In the genomic region with DNA sequence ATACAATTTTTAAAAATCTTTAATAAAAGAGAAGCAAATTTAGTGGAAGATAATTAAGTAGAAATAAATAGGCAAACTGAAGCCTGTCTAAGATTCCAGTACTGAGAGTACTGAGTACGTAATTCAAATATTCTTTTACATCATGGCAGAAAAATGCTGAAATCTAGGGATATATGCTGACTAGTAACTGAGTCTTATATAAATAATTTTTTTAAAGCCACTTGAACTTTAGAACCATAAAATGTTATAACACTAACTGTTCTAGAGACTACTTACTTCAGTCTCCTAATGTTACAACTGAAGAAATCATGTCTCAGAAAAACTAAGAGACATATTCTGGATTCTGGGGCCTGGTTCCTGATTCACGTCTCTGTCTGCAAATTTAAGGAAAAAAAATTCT, we compare ENCODE assay signal across 23 cellular contexts.
DNase-seq lines count a peak whose midpoint lies in the region; ATAC-seq, FAIRE-seq and TF ChIP-seq lines count a peak whose summit lies in the region.
"Had no signal": no experiment of that assay in that cellular context is flagged by ENCODE, and none has a peak within 500 bp of the region (broad histone marks: within the 10 kb centered on the region; RNA-seq: fewer than 3 reads in every experiment).

No MANE protein-coding gene starts in this region.

- ATAC-seq in pancreas = no peak
- ATAC-seq: activated CD8-positive, alpha-beta memory T cell treated with anti-CD3 and anti-CD28 coated beads, Interleukin-2, amount 10 ng/mL, durations not matched to agents 7 days and 5 days; activated T-helper 17 cell treated with anti-CD3 and anti-CD28 coated beads, Interleukin-2, amount 50 U/mL, for 72 hours; foreskin keratinocyte; heart right ventricle; naive thymus-derived CD4-positive, alpha-beta T cell; upper lobe of right lung had no signal

- no peak overlapping the region for H3K4ac ChIP-seq in mesendoderm (ENCODE audit: low read depth, low read length)

- H3K9me3 ChIP-seq in MM.1S (replicated peaks; ENCODE audit: insufficient read depth, low read length) (no peaks in the 10 kb centered on the region), pancreas (no peaks in the 10 kb centered on the region)
- H3K9me3 ChIP-seq: heart right ventricle, upper lobe of right lung had no signal

- no peak overlapping the region for H3K9ac ChIP-seq in MM.1S (ENCODE audit: low read length)
- no peak overlapping the region for H3K9ac ChIP-seq in mesendoderm (ENCODE audit: low read length)

- H2AK5ac ChIP-seq in mesendoderm (ENCODE audit: low read length) = no peak overlapping the region

- H3F3A ChIP-seq in MM.1S (ENCODE audit: insufficient read depth, low read length) = peaks cover 22% of the 10 kb centered on the region

- no peak overlapping the region for H3K56ac ChIP-seq in mesendoderm (ENCODE audit: low read length)

- TF ChIP-seq CTCF in MM.1S (IDR thresholded peaks at IDR 0.05; ENCODE audit: low read length) = no peak
- no peak for TF ChIP-seq CTCF in pancreas (IDR thresholded peaks at IDR 0.05)

- FAIRE-seq in colon (lab: Jason Lieb, UNC) = peak; percentile 83
- FAIRE-seq in pancreas (lab: Jason Lieb, UNC) = peak; percentile 66

- H3K4me2 ChIP-seq in MM.1S (ENCODE audit: low read depth, low read length) (peak overlapping the region; percentile 49; the same call in 1 of the 2 replicates), mesendoderm (ENCODE audit: low read length) (no peak overlapping the region)

- no peak overlapping the region for H3K18ac ChIP-seq in mesendoderm (ENCODE audit: low read length)

- H3K27me3 ChIP-seq in MM.1S (replicated peaks; ENCODE audit: insufficient read depth, low read length) (no peaks in the 10 kb centered on the region), pancreas (no peaks in the 10 kb centered on the region), mesendoderm (ENCODE audit: insufficient read depth, low read length, poor library complexity) (no peaks in the 10 kb centered on the region)
- H3K27me3 ChIP-seq: foreskin keratinocyte, heart right ventricle, upper lobe of right lung had no signal

- WGBS in pancreas, 2 donors = 90 to 95% methylated on average over 2 of the region's 2 CpGs
- no CpG with 5 or more reads among the region's 2 CpGs for WGBS in mesendoderm (ENCODE audit: extremely low coverage, insufficient coverage, low lambda C conversion rate)

- H2AFZ ChIP-seq in MM.1S (ENCODE audit: low read length) = no peak overlapping the region

- no peak overlapping the region for H3K4me3 ChIP-seq in MM.1S (ENCODE audit: low read length)
- no peak overlapping the region for H3K4me3 ChIP-seq in pancreas
- no peak overlapping the region for H3K4me3 ChIP-seq in mesendoderm (ENCODE audit: low read length)
- H3K4me3 ChIP-seq: heart right ventricle, upper lobe of right lung had no signal

- no peaks in the 10 kb centered on the region for H3K79me1 ChIP-seq in mesendoderm (ENCODE audit: low read length)

- H4K8ac ChIP-seq in mesendoderm (ENCODE audit: low read depth, low read length) = no peak overlapping the region

- H3K79me2 ChIP-seq in MM.1S (ENCODE audit: low read length) (no peaks in the 10 kb centered on the region), mesendoderm (ENCODE audit: control insufficient read depth, insufficient read depth, low read length) (no peaks in the 10 kb centered on the region)

- no peak overlapping the region for H2BK5ac ChIP-seq in mesendoderm (ENCODE audit: low read length)

- no peak overlapping the region for H2BK120ac ChIP-seq in mesendoderm (ENCODE audit: low read depth, low read length)

- no peaks in the 10 kb centered on the region for H3K36me3 ChIP-seq in MM.1S (replicated peaks; ENCODE audit: insufficient read depth, low read length)
- H3K36me3 ChIP-seq in pancreas = no peaks in the 10 kb centered on the region
- no peaks in the 10 kb centered on the region for H3K36me3 ChIP-seq in mesendoderm (ENCODE audit: control insufficient read depth, insufficient read depth, low read length)
- H3K36me3 ChIP-seq: heart right ventricle, upper lobe of right lung had no signal

- H4K5ac ChIP-seq in mesendoderm (ENCODE audit: low read length) = no peak overlapping the region

- intact Hi-C loops in pancreas (cut with DNase I) = no loop called here

- no peak overlapping the region for H2BK15ac ChIP-seq in mesendoderm (replicated peaks; ENCODE audit: low read depth)

- peaks cover 48% of the 10 kb centered on the region for H3K4me1 ChIP-seq in MM.1S (ENCODE audit: low read length)
- H3K4me1 ChIP-seq in pancreas = peaks cover 0 to 4% (median 4%) of the 10 kb centered on the region in 3 donors
- H3K4me1 ChIP-seq in mesendoderm (ENCODE audit: control insufficient read depth, low read depth, low read length) = no peaks in the 10 kb centered on the region
- H3K4me1 ChIP-seq: foreskin keratinocyte, upper lobe of right lung had no signal

- H3K9me2 ChIP-seq in MM.1S (replicated peaks; ENCODE audit: insufficient read depth, low read length) = no peaks in the 10 kb centered on the region

- no peaks in the 10 kb centered on the region for H4K20me1 ChIP-seq in MM.1S (ENCODE audit: insufficient read depth, low read length)

- H3K23ac ChIP-seq in mesendoderm (ENCODE audit: low read length) = no peak overlapping the region

- DNase-seq in EH (ENCODE audit: low read depth) (peak; percentile 24), MM.1S (no peak), pancreas (no peak), mesendoderm (no peak), NCI-H774 (lab: John Stamatoyannopoulos, UW) (no peak)
- DNase-seq in NK-92 treated with Interleukin-12 subunit alpha and Interleukin-12 subunit beta, amount 100 ng/mL, for 24 hours (lab: John Stamatoyannopoulos, UW) = no peak
- DNase-seq in activated CD8-positive, alpha-beta memory T cell treated with anti-CD3 and anti-CD28 coated beads, Interleukin-2, amount 50 U/mL, for 48 hours = no peak
- DNase-seq: activated CD4-positive, alpha-beta T cell treated with anti-CD3 and anti-CD28 coated beads, Interleukin-2, amount 10 ng/mL, durations not matched to agents 7 days and 5 days; activated CD8-positive, alpha-beta memory T cell treated with anti-CD3 and anti-CD28 coated beads, Interleukin-2, amount 10 ng/mL, durations not matched to agents 7 days and 5 days; DMS79; foreskin keratinocyte; H9; heart right ventricle; naive thymus-derived CD4-positive, alpha-beta T cell; NCI-H2081; NCI-H446; nucleus accumbens; stimulated activated CD4-positive, alpha-beta T cell treated with anti-CD3 and anti-CD28 coated beads, Interleukin-2, amount 100 ng/mL, for 24 hours; substantia nigra; T-helper 2 cell; upper lobe of right lung had no signal

- H3K27ac ChIP-seq in MM.1S (ENCODE audit: low read length) (no peak overlapping the region), pancreas (no peak overlapping the region), mesendoderm (ENCODE audit: low read depth, low read length) (no peak overlapping the region)
- H3K27ac ChIP-seq: foreskin keratinocyte, heart right ventricle, upper lobe of right lung had no signal
